ENCODE assay signal across 8 cellular contexts in genomic region chr20:2874456-2874855, GRCh38.
DNase-seq lines count a peak whose midpoint lies in the region.

No MANE protein-coding gene starts in this region.

- peaks cover 26% of the 10 kb centered on the region for H3K36me3 Mint-ChIP-seq in stimulated activated naive CD8-positive, alpha-beta T cell treated with anti-CD3 and anti-CD28 coated beads, Interleukin-15, Interleukin-2, amounts not matched to agents 100 ng/mL and 50 ng/mL, for 24 hours (ENCODE audit: low read depth)

- no peaks in the 10 kb centered on the region for H3K9me3 Mint-ChIP-seq in stimulated activated naive CD8-positive, alpha-beta T cell treated with anti-CD3 and anti-CD28 coated beads, Interleukin-15, Interleukin-2, amounts not matched to agents 100 ng/mL and 50 ng/mL, for 24 hours

- no peaks in the 10 kb centered on the region for H3K27me3 Mint-ChIP-seq in stimulated activated naive CD8-positive, alpha-beta T cell treated with anti-CD3 and anti-CD28 coated beads, Interleukin-15, Interleukin-2, amounts not matched to agents 100 ng/mL and 50 ng/mL, for 24 hours

- no peaks in the 10 kb centered on the region for H3K9me3 ChIP-seq in iPS-18c (ENCODE audit: control insufficient read depth, insufficient read depth, low read length)

- peak overlapping the region; percentile 65; the same call in 1 of the 2 replicates for H3K4me3 ChIP-seq in iPS-18c (ENCODE audit: insufficient read depth, low read depth, low read length)

- H3K27ac Mint-ChIP-seq in stimulated activated naive CD8-positive, alpha-beta T cell treated with anti-CD3 and anti-CD28 coated beads, Interleukin-15, Interleukin-2, amounts not matched to agents 100 ng/mL and 50 ng/mL, for 24 hours: peak overlapping the region; percentile 78

- H3K4me3 Mint-ChIP-seq in stimulated activated naive CD8-positive, alpha-beta T cell treated with anti-CD3 and anti-CD28 coated beads, Interleukin-15, Interleukin-2, amounts not matched to agents 100 ng/mL and 50 ng/mL, for 24 hours: peak overlapping the region; percentile 91

- peaks cover 69% of the 10 kb centered on the region for H3K4me1 Mint-ChIP-seq in stimulated activated naive CD8-positive, alpha-beta T cell treated with anti-CD3 and anti-CD28 coated beads, Interleukin-15, Interleukin-2, amounts not matched to agents 100 ng/mL and 50 ng/mL, for 24 hours (ENCODE audit: low read depth)

- DNase-seq in stimulated activated CD4-positive, alpha-beta T cell treated with anti-CD3 and anti-CD28 coated beads, Interleukin-2, amount 100 ng/mL, for 24 hours: peak; percentile 28
- no peak for DNase-seq in stimulated activated CD4-positive, alpha-beta T cell treated with anti-CD3 and anti-CD28 coated beads, Interleukin-12 subunit alpha, Interleukin-12 subunit beta, amount 100 ng/mL, for 4 hours
- DNase-seq in activated T-cell treated with anti-CD3 and anti-CD28 coated beads, Interleukin-2, amount 50 U/mL, for 48 hours: peak; percentile 34 to 45
- DNase-seq in NOMO-1 (lab: John Stamatoyannopoulos, UW; ENCODE audit: unreplicated experiment in 2 of 2) (no peak), NCI-H1092 (lab: John Stamatoyannopoulos, UW) (no peak), COLO829 (ENCODE audit: low spot score) (no peak)

Comparison
In these comparisons a context has a peak if more than half of its experiments do, and no peak if none do; other contexts are left out.
1. DNase-seq: peak in stimulated activated CD4-positive, alpha-beta T cell treated with anti-CD3 and anti-CD28 coated beads, Interleukin-2, amount 100 ng/mL, for 24 hours (2 of 2) and activated T-cell treated with anti-CD3 and anti-CD28 coated beads, Interleukin-2, amount 50 U/mL, for 48 hours (2 of 2); none in stimulated activated CD4-positive, alpha-beta T cell treated with anti-CD3 and anti-CD28 coated beads, Interleukin-12 subunit alpha, Interleukin-12 subunit beta, amount 100 ng/mL, for 4 hours (single experiment), NOMO-1 (0 of 2), NCI-H1092 (single experiment) and COLO829 (single experiment).